ENCODE assay signal across 8 cellular contexts in genomic region chr6:31806470-31807272, GRCh38. TPM values are rescaled to one million over a fixed set of nuclear protein-coding genes. Genes with fewer than 3 reads are reported as not detected.
DNase-seq lines count a peak whose midpoint lies in the region; ATAC-seq and TF ChIP-seq lines count a peak whose summit lies in the region.

TSS of gene LSM2 (minus strand) at chr6:31806966. CDS start at chr6:31806757, 209 bp downstream.

- TF ChIP-seq CTCF in gastroesophageal sphincter (IDR thresholded peaks at IDR 0.05) (peak in 2 of 4 experiments; percentile 34 to 41), suprapubic skin (IDR thresholded peaks at IDR 0.05) (peak in 1 of 2 donors; percentile 7)

- H3K4me3 Mint-ChIP-seq in activated naive CD4-positive, alpha-beta T cell treated with anti-CD3 and anti-CD28 coated beads, Interleukin-2, amount 10 ng/mL, durations not matched to agents 7 days and 5 days, result peak within 1 kb of the TSS; percentile 92

- no peaks in the 10 kb centered on the region for H3K9me3 Mint-ChIP-seq in activated naive CD4-positive, alpha-beta T cell treated with anti-CD3 and anti-CD28 coated beads, Interleukin-2, amount 10 ng/mL, durations not matched to agents 7 days and 5 days

- H3K27ac ChIP-seq in SK-N-MC (peak within 1 kb of the TSS; percentile 88), gastroesophageal sphincter (peak within 1 kb of the TSS; percentile 90 to 96 (median 92)), suprapubic skin (peak within 1 kb of the TSS; percentile 93)

- H3K9me3 ChIP-seq in SK-N-MC (ENCODE audit: low read depth, low read length) (no peaks in the 10 kb centered on the region), gastroesophageal sphincter (no peaks in the 10 kb centered on the region), suprapubic skin (no peaks in the 10 kb centered on the region)

- peak; percentile 72 for DNase-seq in GM04503 (ENCODE audit: low read depth)
- peak; percentile 100 for DNase-seq in HEK293T (ENCODE audit: extremely low spot score)
- peak; percentile 95 for DNase-seq in MV-4-11 (lab: John Stamatoyannopoulos, UW)
- DNase-seq in SK-N-MC (ENCODE audit: low read depth, low spot score), result peak; percentile 66
- DNase-seq in activated naive CD4-positive, alpha-beta T cell treated with anti-CD3 and anti-CD28 coated beads, Interleukin-2, amount 10 ng/mL, durations not matched to agents 7 days and 5 days, result peak; percentile 98
- peak; percentile 77 to 98 (median 95) for DNase-seq in nucleus accumbens (lab: John Stamatoyannopoulos, UW)
- peak; percentile 98 for DNase-seq in suprapubic skin (ENCODE audit: low spot score in 2 of 2)

- peak; percentile 99 for ATAC-seq in gastroesophageal sphincter

- 0 to 1% methylated on average over 5 to 25 of the region's 51 CpGs for WGBS in gastroesophageal sphincter (ENCODE audit: low coverage in 1 of 2), 2 donors
- WGBS in suprapubic skin, result under 1% methylated on average over 47 of the region's 51 CpGs

- H3K4me1 ChIP-seq in gastroesophageal sphincter, result peaks cover 3 to 26% (median 5%) of the 10 kb centered on the region in 3 donors
- H3K4me1 ChIP-seq in suprapubic skin, result peaks cover 18% of the 10 kb centered on the region

- TF ChIP-seq EP300 in gastroesophageal sphincter (IDR thresholded peaks at IDR 0.05) (no peak), suprapubic skin (IDR thresholded peaks at IDR 0.05) (no peak)

- CTCF ChIA-PET in HEK293T (lab: Yijun Ruan, JAX), result interaction anchor here (0.6 to 2.9 kb wide), 10 partner anchors 11 to 620 kb away, joined by 3 to 15 read pairs (median 4); partner anchors contain the start of genes CLIC1, EHMT2, HSPA1B and VARS1
- CTCF ChIA-PET in activated naive CD4-positive, alpha-beta T cell treated with anti-CD3 and anti-CD28 coated beads, Interleukin-2, amount 10 ng/mL, durations not matched to agents 7 days and 5 days (lab: Charles Lee), result interaction anchor here (0.8 to 3.0 kb wide), 6 partner anchors 10 to 77 kb away, joined by 3 to 20 read pairs (median 4); partner anchors contain the start of genes DDAH2 and VARS1

- POLR2A ChIA-PET in HEK293T (lab: Yijun Ruan, JAX), result interaction anchor here (0.7 to 4.7 kb wide), 38 partner anchors 8 to 1165 kb away, joined by 3 to 77 read pairs (median 6); partner anchors contain the start of genes ABHD16A, C6orf47, DDAH2 and DXO

- H3K27me3 Mint-ChIP-seq in activated naive CD4-positive, alpha-beta T cell treated with anti-CD3 and anti-CD28 coated beads, Interleukin-2, amount 10 ng/mL, durations not matched to agents 7 days and 5 days, result no peaks in the 10 kb centered on the region

- H3K4me1 Mint-ChIP-seq in activated naive CD4-positive, alpha-beta T cell treated with anti-CD3 and anti-CD28 coated beads, Interleukin-2, amount 10 ng/mL, durations not matched to agents 7 days and 5 days, result peaks cover 42% of the 10 kb centered on the region

- peak within 1 kb of the TSS; percentile 89 for H3K27ac Mint-ChIP-seq in activated naive CD4-positive, alpha-beta T cell treated with anti-CD3 and anti-CD28 coated beads, Interleukin-2, amount 10 ng/mL, durations not matched to agents 7 days and 5 days

- peaks cover 38% of the 10 kb centered on the region for H3K36me3 Mint-ChIP-seq in activated naive CD4-positive, alpha-beta T cell treated with anti-CD3 and anti-CD28 coated beads, Interleukin-2, amount 10 ng/mL, durations not matched to agents 7 days and 5 days

- no peaks in the 10 kb centered on the region for H3K27me3 ChIP-seq in gastroesophageal sphincter
- no peaks in the 10 kb centered on the region for H3K27me3 ChIP-seq in suprapubic skin

- H3K4me3 ChIP-seq in SK-N-MC, result peak within 1 kb of the TSS; percentile 97
- peak within 1 kb of the TSS; percentile 59 to 63 for H3K4me3 ChIP-seq in gastroesophageal sphincter
- peak within 1 kb of the TSS; percentile 73 for H3K4me3 ChIP-seq in suprapubic skin

- TF ChIP-seq POLR2A in gastroesophageal sphincter (IDR thresholded peaks at IDR 0.05), result peak; percentile 79 to 80
- peak; percentile 21 to 47 for TF ChIP-seq POLR2A in suprapubic skin (IDR thresholded peaks at IDR 0.05)

- peaks cover 16% of the 10 kb centered on the region; the same call in 1 of the 2 replicates for H3K36me3 ChIP-seq in SK-N-MC (ENCODE audit: insufficient read depth, low read length)
- peaks cover 0 to 19% of the 10 kb centered on the region in 2 donors for H3K36me3 ChIP-seq in gastroesophageal sphincter
- peaks cover 5% of the 10 kb centered on the region for H3K36me3 ChIP-seq in suprapubic skin

- H3K9ac ChIP-seq in SK-N-MC (ENCODE audit: insufficient read length), result peak within 1 kb of the TSS; percentile 90

TF ChIP-seq in HEK293T, 16 proteins besides CTCF, POLR2A, EP300 and RAD21:
- TF ChIP-seq ELF4 (IDR thresholded peaks at IDR 0.05), result 0 out of 2 replicates have a peak, but pooled peaks have one; percentile 37
- TF ChIP-seq HDGF (IDR thresholded peaks at IDR 0.05; ENCODE audit: borderline replicate concordance), result no peak

RNA-seq across cellular contexts. Expression of gene LSM2, which starts in this region (rescaled TPM):
- total RNA-seq in gastroesophageal sphincter, result 10 to 100 TPM; 18.0 to 31.7 (median 28.5) TPM
- total RNA-seq in suprapubic skin, result 10 to 100 TPM; 21.7 to 39.5 (median 30.2) TPM

Comparison
In these comparisons a context has a peak if more than half of its experiments do, and no peak if none do; other contexts are left out.
1. Peak in every context shown above with its lines: DNase-seq, ATAC-seq, H3K4me3 ChIP-seq and H3K27ac ChIP-seq.